2 cellular contexts compared by ENCODE assay signal in genomic region chr20:61581825-61582188, GRCh38.
TF ChIP-seq lines count a peak whose summit lies in the region.

No MANE protein-coding gene starts in this region.

TF ChIP-seq in HepG2, 621 proteins besides CTCF, POLR2A, EP300 and RAD21:
- TF ChIP-seq FOXO1 (CRISPR knock-in tag; IDR thresholded peaks at IDR 0.05) = no peak
- TF ChIP-seq ZNF484 (CRISPR knock-in tag; IDR thresholded peaks at IDR 0.05; ENCODE audit: borderline replicate concordance, low read depth) = no peak
- TF ChIP-seq PRDM15 (CRISPR knock-in tag; IDR thresholded peaks at IDR 0.05) = peak; percentile 87
- peak; percentile 19 for TF ChIP-seq RBM39 (IDR thresholded peaks at IDR 0.05; ENCODE audit: low read depth, low read length, poor library complexity, severe bottlenecking)
- no peak for TF ChIP-seq TMF1 (CRISPR knock-in tag; IDR thresholded peaks at IDR 0.05; ENCODE audit: low read depth)
TF ChIP-seq in HepG2: peak in this region for 2.

TF ChIP-seq in H1, 55 proteins besides CTCF, POLR2A, EP300 and RAD21:
- TF ChIP-seq E2F6 (IDR thresholded peaks at IDR 0.05) (peak; percentile 63), TCF12 (IDR thresholded peaks at IDR 0.05; ENCODE audit: low read depth, low read length) (no peak), TAF7 (optimal IDR thresholded peaks at IDR 0.05; ENCODE audit: borderline replicate concordance, low read depth, low read length) (no peak), HDAC2 (IDR thresholded peaks at IDR 0.05; ENCODE audit: borderline replicate concordance in 1 of 2, low read depth in 2 of 2, low read length in 2 of 2) (no peak), SIRT6 (IDR thresholded peaks at IDR 0.05; ENCODE audit: low read length) (no peak), TAF1 (IDR thresholded peaks at IDR 0.05; ENCODE audit: low read depth, low read length) (no peak), SP1 (IDR thresholded peaks at IDR 0.05; ENCODE audit: low read depth, low read length) (0 out of 2 replicates have a peak, but pooled peaks have one; percentile 52), HDAC6 (IDR thresholded peaks at IDR 0.05; ENCODE audit: low read depth, low read length) (no peak), JUN (IDR thresholded peaks at IDR 0.05; ENCODE audit: low read depth, low read length) (no peak), SIN3A (conservative IDR thresholded peaks at IDR 0.05 in 1 of 2, IDR thresholded peaks at IDR 0.05 in 1 of 2; ENCODE audit: low read depth in 1 of 2, low read length in 2 of 2) (no peak), SUZ12 (IDR thresholded peaks at IDR 0.05; ENCODE audit: low read length) (no peak), TEAD4 (IDR thresholded peaks at IDR 0.05; ENCODE audit: low read depth, low read length) (no peak), BRCA1 (IDR thresholded peaks at IDR 0.05; ENCODE audit: low read depth, low read length) (no peak), KDM4A (IDR thresholded peaks at IDR 0.05; ENCODE audit: low read depth, low read length, severe bottlenecking) (no peak), SP2 (IDR thresholded peaks at IDR 0.05; ENCODE audit: low read length) (no peak), NANOG (IDR thresholded peaks at IDR 0.05; ENCODE audit: insufficient read depth, low read depth, low read length, poor library complexity, severe bottlenecking) (no peak), ASH2L (IDR thresholded peaks at IDR 0.05; ENCODE audit: low read length) (no peak), KDM5A (IDR thresholded peaks at IDR 0.05; ENCODE audit: low read length) (no peak)
- TF ChIP-seq, protein P1, sequence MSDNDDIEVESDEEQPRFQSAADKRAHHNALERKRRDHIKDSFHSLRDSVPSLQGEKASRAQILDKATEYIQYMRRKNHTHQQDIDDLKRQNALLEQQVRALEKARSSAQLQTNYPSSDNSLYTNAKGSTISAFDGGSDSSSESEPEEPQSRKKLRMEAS (IDR thresholded peaks at IDR 0.05) = peak; percentile 42; the same call in 1 of the 2 replicates
